1 cellular context compared by ENCODE assay signal in the genomic region with DNA sequence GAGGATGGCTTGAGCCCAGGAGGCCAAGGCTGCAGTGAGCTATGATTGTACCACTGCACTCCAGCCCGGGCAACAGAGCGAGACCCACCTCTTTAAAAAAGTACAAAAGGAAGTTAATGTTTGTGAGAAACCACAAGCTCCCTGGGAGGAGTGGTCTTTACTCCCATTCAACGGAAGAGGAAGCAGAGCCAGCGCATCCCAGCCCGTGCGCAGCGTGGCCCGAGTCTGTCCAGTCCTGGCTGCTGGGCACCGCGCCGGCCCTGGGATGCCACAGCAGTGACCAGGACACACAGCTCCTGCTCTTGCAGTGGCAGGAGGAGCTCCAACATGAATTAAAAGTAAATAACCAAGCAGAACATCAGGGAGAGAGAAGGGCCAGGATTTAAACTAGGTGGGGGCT.
TF ChIP-seq lines count a peak whose summit lies in the region.

No MANE protein-coding gene starts in this region.

TF ChIP-seq in GM23338, 12 proteins besides CTCF, POLR2A, EP300 and RAD21 (continued from another document):
- TF ChIP-seq, protein P1, sequence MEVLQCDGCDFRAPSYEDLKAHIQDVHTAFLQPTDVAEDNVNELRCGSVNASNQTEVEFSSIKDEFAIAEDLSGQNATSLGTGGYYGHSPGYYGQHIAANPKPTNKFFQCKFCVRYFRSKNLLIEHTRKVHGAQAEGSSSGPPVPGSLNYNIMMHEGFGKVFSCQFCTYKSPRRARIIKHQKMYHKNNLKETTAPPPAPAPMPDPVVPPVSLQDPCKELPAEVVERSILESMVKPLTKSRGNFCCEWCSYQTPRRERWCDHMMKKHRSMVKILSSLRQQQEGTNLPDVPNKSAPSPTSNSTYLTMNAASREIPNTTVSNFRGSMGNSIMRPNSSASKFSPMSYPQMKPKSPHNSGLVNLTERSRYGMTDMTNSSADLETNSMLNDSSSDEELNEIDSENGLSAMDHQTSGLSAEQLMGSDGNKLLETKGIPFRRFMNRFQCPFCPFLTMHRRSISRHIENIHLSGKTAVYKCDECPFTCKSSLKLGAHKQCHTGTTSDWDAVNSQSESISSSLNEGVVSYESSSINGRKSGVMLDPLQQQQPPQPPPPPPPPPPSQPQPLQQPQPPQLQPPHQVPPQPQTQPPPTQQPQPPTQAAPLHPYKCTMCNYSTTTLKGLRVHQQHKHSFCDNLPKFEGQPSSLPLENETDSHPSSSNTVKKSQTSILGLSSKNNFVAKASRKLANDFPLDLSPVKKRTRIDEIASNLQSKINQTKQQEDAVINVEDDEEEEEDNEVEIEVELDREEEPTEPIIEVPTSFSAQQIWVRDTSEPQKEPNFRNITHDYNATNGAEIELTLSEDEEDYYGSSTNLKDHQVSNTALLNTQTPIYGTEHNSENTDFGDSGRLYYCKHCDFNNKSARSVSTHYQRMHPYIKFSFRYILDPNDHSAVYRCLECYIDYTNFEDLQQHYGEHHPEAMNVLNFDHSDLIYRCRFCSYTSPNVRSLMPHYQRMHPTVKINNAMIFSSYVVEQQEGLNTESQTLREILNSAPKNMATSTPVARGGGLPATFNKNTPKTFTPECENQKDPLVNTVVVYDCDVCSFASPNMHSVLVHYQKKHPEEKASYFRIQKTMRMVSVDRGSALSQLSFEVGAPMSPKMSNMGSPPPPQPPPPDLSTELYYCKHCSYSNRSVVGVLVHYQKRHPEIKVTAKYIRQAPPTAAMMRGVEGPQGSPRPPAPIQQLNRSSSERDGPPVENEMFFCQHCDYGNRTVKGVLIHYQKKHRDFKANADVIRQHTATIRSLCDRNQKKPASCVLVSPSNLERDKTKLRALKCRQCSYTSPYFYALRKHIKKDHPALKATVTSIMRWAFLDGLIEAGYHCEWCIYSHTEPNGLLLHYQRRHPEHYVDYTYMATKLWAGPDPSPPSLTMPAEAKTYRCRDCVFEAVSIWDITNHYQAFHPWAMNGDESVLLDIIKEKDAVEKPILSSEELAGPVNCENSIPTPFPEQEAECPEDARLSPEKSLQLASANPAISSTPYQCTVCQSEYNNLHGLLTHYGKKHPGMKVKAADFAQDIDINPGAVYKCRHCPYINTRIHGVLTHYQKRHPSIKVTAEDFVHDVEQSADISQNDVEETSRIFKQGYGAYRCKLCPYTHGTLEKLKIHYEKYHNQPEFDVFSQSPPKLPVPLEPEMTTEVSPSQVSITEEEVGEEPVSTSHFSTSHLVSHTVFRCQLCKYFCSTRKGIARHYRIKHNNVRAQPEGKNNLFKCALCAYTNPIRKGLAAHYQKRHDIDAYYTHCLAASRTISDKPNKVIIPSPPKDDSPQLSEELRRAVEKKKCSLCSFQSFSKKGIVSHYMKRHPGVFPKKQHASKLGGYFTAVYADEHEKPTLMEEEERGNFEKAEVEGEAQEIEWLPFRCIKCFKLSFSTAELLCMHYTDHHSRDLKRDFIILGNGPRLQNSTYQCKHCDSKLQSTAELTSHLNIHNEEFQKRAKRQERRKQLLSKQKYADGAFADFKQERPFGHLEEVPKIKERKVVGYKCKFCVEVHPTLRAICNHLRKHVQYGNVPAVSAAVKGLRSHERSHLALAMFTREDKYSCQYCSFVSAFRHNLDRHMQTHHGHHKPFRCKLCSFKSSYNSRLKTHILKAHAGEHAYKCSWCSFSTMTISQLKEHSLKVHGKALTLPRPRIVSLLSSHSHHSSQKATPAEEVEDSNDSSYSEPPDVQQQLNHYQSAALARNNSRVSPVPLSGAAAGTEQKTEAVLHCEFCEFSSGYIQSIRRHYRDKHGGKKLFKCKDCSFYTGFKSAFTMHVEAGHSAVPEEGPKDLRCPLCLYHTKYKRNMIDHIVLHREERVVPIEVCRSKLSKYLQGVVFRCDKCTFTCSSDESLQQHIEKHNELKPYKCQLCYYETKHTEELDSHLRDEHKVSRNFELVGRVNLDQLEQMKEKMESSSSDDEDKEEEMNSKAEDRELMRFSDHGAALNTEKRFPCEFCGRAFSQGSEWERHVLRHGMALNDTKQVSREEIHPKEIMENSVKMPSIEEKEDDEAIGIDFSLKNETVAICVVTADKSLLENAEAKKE (CRISPR knock-in tag; IDR thresholded peaks at IDR 0.05) = no peak
- TF ChIP-seq NANOG (IDR thresholded peaks at IDR 0.05; ENCODE audit: borderline replicate concordance) = no peak
- TF ChIP-seq CREB1 (CRISPR knock-in tag; IDR thresholded peaks at IDR 0.05; ENCODE audit: low read depth) = no peak
- TF ChIP-seq EZH2 (IDR thresholded peaks at IDR 0.05; ENCODE audit: low read depth, unreplicated experiment) = no peak
- TF ChIP-seq POLR2AphosphoS5 (IDR thresholded peaks at IDR 0.05; ENCODE audit: low read depth) = no peak
- no peak for TF ChIP-seq ETS1 (IDR thresholded peaks at IDR 0.05)
- TF ChIP-seq REST (IDR thresholded peaks at IDR 0.05; ENCODE audit: unreplicated experiment) = no peak
